Comparison of ENCODE assay signal across 17 cellular contexts in the genomic region with DNA sequence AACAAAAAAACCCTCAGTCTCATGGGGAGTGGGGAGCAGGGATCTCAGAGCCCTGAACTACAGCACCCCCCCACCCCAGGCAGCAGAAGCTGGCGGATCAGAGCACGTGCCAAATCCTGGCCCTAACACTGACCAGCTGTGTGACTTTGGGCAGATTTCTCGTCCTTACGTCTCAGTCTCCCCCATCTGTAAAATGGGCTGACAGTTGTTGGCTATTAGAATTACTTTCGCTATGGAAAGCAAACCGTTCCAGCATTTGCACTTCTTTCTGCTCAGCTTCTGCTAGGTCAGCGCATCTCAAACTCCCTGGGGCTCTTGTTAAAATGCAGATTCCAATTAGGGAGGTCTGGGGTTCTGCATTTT. TPM values are rescaled to one million over a fixed set of nuclear protein-coding genes. Genes with fewer than 3 reads are reported as not detected.
DNase-seq lines count a peak whose midpoint lies in the region; ATAC-seq and TF ChIP-seq lines count a peak whose summit lies in the region.
"Had no signal": no experiment of that assay in that cellular context is flagged by ENCODE, and none has a peak within 500 bp of the region (broad histone marks: within the 10 kb centered on the region; RNA-seq: fewer than 3 reads in every experiment).

No MANE protein-coding gene starts in this region.

- ATAC-seq in HG02852 (IDR thresholded peaks at IDR 0.05; ENCODE audit: unreplicated experiment) = peak; percentile 12
- no peak for ATAC-seq in T-cell (replicated peaks in 1 of 4)
- ATAC-seq in HG03095 (IDR thresholded peaks at IDR 0.05; ENCODE audit: unreplicated experiment) = no peak

- no peak overlapping the region for H2AFZ ChIP-seq in neuronal stem cell (ENCODE audit: low read length)

- H4K91ac ChIP-seq in neuronal stem cell (ENCODE audit: low read depth, low read length, poor library complexity) = no peak overlapping the region

- H3K79me1 ChIP-seq in neuronal stem cell (ENCODE audit: low read depth, low read length) = no peaks in the 10 kb centered on the region

- no peak overlapping the region for H2BK5ac ChIP-seq in neuronal stem cell (ENCODE audit: low read length)

- H4K8ac ChIP-seq in neuronal stem cell (ENCODE audit: low read depth, low read length) = no peak overlapping the region

- peaks cover 0 to 31% (median 0%) of the 10 kb centered on the region in 3 experiments for H3K27me3 ChIP-seq in neuronal stem cell (ENCODE audit: control insufficient read depth in 3 of 3, insufficient read depth in 3 of 3, low read depth in 1 of 3, low read length in 3 of 3)
- H3K27me3 ChIP-seq: BE2C, pancreas had no signal

- no peak overlapping the region for H3K14ac ChIP-seq in neuronal stem cell (ENCODE audit: low read length)

- H3K4me3 ChIP-seq in neuronal stem cell (ENCODE audit: low read length in 2 of 2) = no peak overlapping the region
- H3K4me3 ChIP-seq: pancreas had no signal

- no peak overlapping the region for H3K9ac ChIP-seq in neuronal stem cell (ENCODE audit: low read depth, low read length, poor library complexity)

- no peak overlapping the region for H2BK120ac ChIP-seq in neuronal stem cell (ENCODE audit: low read depth, low read length)

- CTCF ChIA-PET in T-cell (lab: Charles Lee) = interaction anchor here in 1 of 2 donors (0.6 to 1.3 kb wide), 2 partner anchors 9 to 40 kb away, joined by 3 read pairs; no protein-coding TSS in a partner anchor

- peaks cover 12 to 23% (median 13%) of the 10 kb centered on the region in 3 donors for H3K4me1 Mint-ChIP-seq in T-cell

- no peak overlapping the region for H3K23ac ChIP-seq in neuronal stem cell (ENCODE audit: low read depth, low read length, poor library complexity)

- H3K9me3 ChIP-seq in neuronal stem cell (replicated peaks in 1 of 2; ENCODE audit: control insufficient read depth in 2 of 2, insufficient read depth in 1 of 2, low read depth in 1 of 2, low read length in 2 of 2) = peaks cover 0 to 14% of the 10 kb centered on the region in 2 donors
- H3K9me3 ChIP-seq: BE2C, pancreas had no signal

- H3K36me3 Mint-ChIP-seq in T-cell = no peaks in the 10 kb centered on the region

- H2AK5ac ChIP-seq in neuronal stem cell (ENCODE audit: low read depth, low read length) = no peak overlapping the region

- POLR2A ChIA-PET in T-cell (lab: Charles Lee) = interaction anchor here in 1 of 2 donors (0.6 kb wide), 1 partner anchor 16 kb away, joined by 3 read pairs; no protein-coding TSS in a partner anchor

- no peak overlapping the region for H2BK12ac ChIP-seq in neuronal stem cell (ENCODE audit: low read length)

- H3K9me3 Mint-ChIP-seq in T-cell = peaks cover 7 to 13% (median 11%) of the 10 kb centered on the region in 3 donors

- peak overlapping the region in 2 of 3 donors; percentile 19 to 28 for H3K4me3 Mint-ChIP-seq in T-cell
- H3K4me3 Mint-ChIP-seq: activated CD8-positive, alpha-beta memory T cell treated with anti-CD3 and anti-CD28 coated beads, Interleukin-2, amount 10 ng/mL, durations not matched to agents 7 days and 5 days; activated naive CD4-positive, alpha-beta T cell treated with anti-CD3 and anti-CD28 coated beads, Interleukin-2, amount 10 ng/mL, durations not matched to agents 7 days and 5 days; dendritic cell treated with granulocyte-macrophage colony-stimulating factor and Interleukin-4, amounts not matched to agents 40 ng/mL and 50 ng/mL, for 4 days; HFFc6 had no signal

- no peak overlapping the region for H3K4me2 ChIP-seq in neuronal stem cell (ENCODE audit: insufficient read depth, low read length, poor library complexity, severe bottlenecking)

- TF ChIP-seq POLR2A in GM19193 (IDR thresholded peaks at IDR 0.05; ENCODE audit: extremely low read depth, insufficient read depth, insufficient read length) = peak; percentile 37

- H2BK15ac ChIP-seq in neuronal stem cell (ENCODE audit: low read length) = peak overlapping the region; percentile 30

- H3K27ac Mint-ChIP-seq in T-cell = no peak overlapping the region
- H3K27ac Mint-ChIP-seq: activated naive CD4-positive, alpha-beta T cell treated with anti-CD3 and anti-CD28 coated beads, Interleukin-2, amount 10 ng/mL, durations not matched to agents 7 days and 5 days; dendritic cell treated with granulocyte-macrophage colony-stimulating factor and Interleukin-4, amounts not matched to agents 40 ng/mL and 50 ng/mL, for 4 days; HFFc6 had no signal

- no peak overlapping the region for H3K27ac ChIP-seq in neuronal stem cell (replicated peaks; ENCODE audit: low read length)
- H3K27ac ChIP-seq: pancreas had no signal

- no peaks in the 10 kb centered on the region for H3K4me1 ChIP-seq in neuronal stem cell (ENCODE audit: control insufficient read depth in 2 of 2, insufficient read depth in 1 of 2, low read depth in 1 of 2, low read length in 2 of 2)
- H3K4me1 ChIP-seq: BE2C, pancreas had no signal

- H3K27me3 Mint-ChIP-seq in T-cell = no peaks in the 10 kb centered on the region

- no CpG with 5 or more reads among the region's 7 CpGs for WGBS in neuronal stem cell (ENCODE audit: extremely low coverage in 2 of 2, insufficient read length in 2 of 2, insufficient replicate concordance in 1 of 2), 2 donors

- peak overlapping the region; percentile 41 for H3K18ac ChIP-seq in neuronal stem cell (ENCODE audit: low read length)

- H3K4ac ChIP-seq in neuronal stem cell (ENCODE audit: low read length) = no peak overlapping the region

- DNase-seq in T-cell (no peak), neuronal stem cell (ENCODE audit: low spot score) (no peak)
- DNase-seq in stimulated activated CD4-positive, alpha-beta T cell treated with anti-CD3 and anti-CD28 coated beads, Interleukin-2, amount 100 ng/mL, for 48 hours = no peak
- no peak for DNase-seq in effector CD4-positive, alpha-beta T cell
- DNase-seq: activated CD4-positive, CD25-positive, alpha-beta regulatory T cell; activated CD8-positive, alpha-beta memory T cell treated with anti-CD3 and anti-CD28 coated beads, Interleukin-2, amount 10 ng/mL, durations not matched to agents 7 days and 5 days; activated naive CD4-positive, alpha-beta T cell treated with anti-CD3 and anti-CD28 coated beads, Interleukin-2, amount 10 ng/mL, durations not matched to agents 7 days and 5 days; BE2C; DMS 273 treated with DMSO at 0.1 percent for 48 hours; HFFc6; NCI-H1436 treated with DMSO at 0.1 percent for 48 hours; pancreas had no signal

- no peaks in the 10 kb centered on the region for H3K36me3 ChIP-seq in neuronal stem cell (replicated peaks in 1 of 2; ENCODE audit: control insufficient read depth in 2 of 2, insufficient read depth in 2 of 2, low read length in 2 of 2)
- H3K36me3 ChIP-seq: BE2C, pancreas had no signal

RNA-seq across cellular contexts. Expression of gene TNFRSF8, which starts 15.5 kb away (rescaled TPM):
- total RNA-seq in T-cell = under 1 TPM in 4 of 5 donors, not detected in 1; 0.20 to 0.53 (median 0.33) TPM
- 0.01 TPM for polyA plus RNA-seq in neuronal stem cell (2013, experiment 1 of 2)
- polyA plus RNA-seq in neuronal stem cell (2013, experiment 2 of 2) = 0.01 TPM
- total RNA-seq: temporal lobe had no signal

RNA-seq across cellular contexts. Expression of gene MIIP, which starts 59.3 kb away (rescaled TPM):
- 10 to 100 TPM; 26.5 to 51.3 (median 43.4) TPM for total RNA-seq in T-cell
- 57.1 TPM for polyA plus RNA-seq in neuronal stem cell (2013, experiment 1 of 2)
- 54.7 TPM for polyA plus RNA-seq in neuronal stem cell (2013, experiment 2 of 2)
